In the genomic region with DNA sequence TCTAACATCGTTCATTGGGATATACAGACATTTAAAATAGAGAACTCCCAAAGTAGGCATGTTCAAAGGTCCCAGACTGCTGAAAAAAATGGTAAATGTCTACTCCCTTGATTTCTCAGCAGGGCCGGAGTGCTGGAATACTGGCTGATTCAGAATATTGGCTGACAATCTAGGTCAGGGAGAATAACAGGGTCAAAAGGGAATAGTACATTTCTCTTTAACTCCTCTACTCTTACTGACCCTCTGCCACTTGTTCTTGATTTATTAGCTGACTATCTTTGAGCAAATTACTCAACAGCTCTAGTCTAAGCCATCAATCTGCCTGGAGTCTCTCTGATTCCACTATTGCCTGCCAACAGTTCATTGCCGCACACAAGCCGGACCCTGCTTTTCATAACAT, we compare ENCODE assay signal across 26 cellular contexts. TPM values are rescaled to one million over a fixed set of nuclear protein-coding genes. Genes with fewer than 3 reads are reported as not detected.
"Had no signal": no experiment of that assay in that cellular context is flagged by ENCODE, and none has a peak within 500 bp of the region (broad histone marks: within the 10 kb centered on the region; RNA-seq: fewer than 3 reads in every experiment).

No MANE protein-coding gene starts in this region.

- H3K4me3 ChIP-seq: left ventricle myocardium inferior, lower lobe of right lung, neural progenitor cell, ovary, right atrium auricular region, sigmoid colon, spleen, tibial nerve, uterus had no signal

- DNase-seq: head of caudate nucleus; hippocampal formation; kidney glomerular epithelial cell; left colon; left ventricle myocardium inferior; lower lobe of right lung; mesendoderm; naive B cell; natural killer cell; nephron progenitor cell; occipital lobe; ovary; sigmoid colon; small intestine; spleen; stimulated activated CD4-positive, alpha-beta T cell treated with anti-CD3 and anti-CD28 coated beads, Interleukin-4, amount 100 ng/mL, for 24 hours; stimulated activated naive CD4-positive, alpha-beta T cell; substantia nigra; uterus had no signal

- H3K9me3 ChIP-seq: left ventricle myocardium inferior, lower lobe of right lung, neutrophil, ovary, right atrium auricular region, sigmoid colon, spleen, tibial nerve, uterus had no signal

- H3K27me3 ChIP-seq: neural progenitor cell, neutrophil, ovary, right atrium auricular region, sigmoid colon, spleen, tibial nerve, uterus had no signal

- H3K4me1 ChIP-seq: left ventricle myocardium inferior, lower lobe of right lung, neural progenitor cell, right atrium auricular region, spleen, tibial nerve, uterus had no signal

- H3K36me3 ChIP-seq: left ventricle myocardium inferior, lower lobe of right lung, neural progenitor cell, neutrophil, ovary, right atrium auricular region, sigmoid colon, spleen, tibial nerve, uterus had no signal

- ATAC-seq: left colon; natural killer cell; stimulated activated effector memory CD8-positive, alpha-beta T cell treated with anti-CD3 and anti-CD28 coated beads, Interleukin-12 subunit alpha, Interleukin-12 subunit beta, amount 100 ng/mL, for 72 hours had no signal

- H3K27ac ChIP-seq: left ventricle myocardium inferior, lower lobe of right lung, neural progenitor cell, neutrophil, ovary, right atrium auricular region, sigmoid colon, spleen, tibial nerve, uterus had no signal

RNA-seq across cellular contexts. Expression of a gene that starts 19.7 kb away (rescaled TPM):
- total RNA-seq: left ventricle myocardium inferior, lower lobe of right lung, natural killer cell, pulmonary artery endothelial cell, renal cortical epithelial cell had no signal
